8 cellular contexts compared by ENCODE assay signal in the genomic region with DNA sequence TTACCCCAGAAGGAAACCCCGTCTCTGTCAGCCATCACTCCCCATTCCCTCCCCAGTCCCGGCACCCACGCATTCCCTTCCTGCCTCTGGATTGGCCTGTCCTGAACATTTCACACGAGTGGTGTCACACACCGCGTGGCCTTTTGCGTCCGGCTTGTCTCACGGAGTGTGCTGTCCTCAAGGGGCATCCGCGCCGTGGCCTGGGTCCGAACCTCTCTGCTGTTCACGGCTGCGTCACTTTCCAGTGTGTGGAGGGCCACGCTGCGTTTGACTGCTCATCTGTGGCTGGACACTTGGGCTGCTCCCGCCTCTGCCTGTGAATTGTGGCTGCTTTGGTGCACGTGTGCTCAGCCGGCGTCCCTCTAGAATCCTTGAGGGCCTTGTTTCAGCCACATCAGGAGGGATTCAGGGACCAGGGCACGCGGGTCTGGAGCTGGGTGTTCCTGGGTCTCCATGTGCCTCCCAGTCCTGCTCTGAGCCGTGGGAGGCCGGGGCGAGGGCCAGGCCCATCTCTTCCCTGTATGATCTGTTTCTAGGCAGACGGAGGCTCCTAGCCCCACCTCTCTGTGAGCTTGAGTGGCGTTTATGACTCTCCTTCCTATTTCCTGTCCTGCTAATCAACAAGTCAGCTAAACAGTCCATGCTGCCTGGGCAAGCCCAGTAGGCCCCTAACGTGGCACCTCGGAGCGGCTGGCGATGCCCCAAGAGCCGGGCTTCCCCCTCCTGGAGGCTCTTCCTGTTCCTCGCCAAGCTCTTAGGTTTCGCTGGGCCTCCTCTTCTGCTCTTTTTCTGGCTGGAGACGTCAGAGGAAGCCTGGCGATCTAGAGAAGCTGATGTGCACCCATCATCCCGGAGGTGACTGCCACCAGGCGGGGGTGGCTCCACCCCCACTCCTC. TPM values are rescaled to one million over a fixed set of nuclear protein-coding genes. Genes with fewer than 3 reads are reported as not detected.
DNase-seq lines count a peak whose midpoint lies in the region; ATAC-seq, FAIRE-seq and TF ChIP-seq lines count a peak whose summit lies in the region.

No MANE protein-coding gene starts in this region.

- no peaks in the 10 kb centered on the region for H3K27me3 Mint-ChIP-seq in CD4-positive, alpha-beta memory T cell
- no peaks in the 10 kb centered on the region for H3K27me3 Mint-ChIP-seq in activated CD8-positive, alpha-beta T cell treated with anti-CD3 and anti-CD28 coated beads, Interleukin-2, amount 10 ng/mL, durations not matched to agents 7 days and 5 days (ENCODE audit: low read depth)

- POLR2A ChIA-PET in CD4-positive, alpha-beta memory T cell (lab: Charles Lee; ENCODE audit: partially characterized antibody): interaction anchor here (0.5 to 3.7 kb wide), 13 partner anchors 10 to 293 kb away, joined by 3 to 20 read pairs (median 4); partner anchors contain the start of genes ABCA7, ATP5F1D, CIRBP and CNN2
- POLR2A ChIA-PET in activated CD8-positive, alpha-beta T cell treated with anti-CD3 and anti-CD28 coated beads, Interleukin-2, amount 10 ng/mL, durations not matched to agents 7 days and 5 days (lab: Charles Lee): interaction anchor here (0.6 kb wide), 1 partner anchor 56 kb away, joined by 3 read pairs; no protein-coding TSS in a partner anchor

- H3K27me3 ChIP-seq in CD4-positive, alpha-beta memory T cell (ENCODE audit: insufficient read depth, low read length): no peaks in the 10 kb centered on the region
- H3K27me3 ChIP-seq in fibroblast of lung (ENCODE audit: control insufficient read depth, insufficient read depth, low read length): no peaks in the 10 kb centered on the region

- H3K9me3 Mint-ChIP-seq in CD4-positive, alpha-beta memory T cell: no peaks in the 10 kb centered on the region
- H3K9me3 Mint-ChIP-seq in activated CD8-positive, alpha-beta T cell treated with anti-CD3 and anti-CD28 coated beads, Interleukin-2, amount 10 ng/mL, durations not matched to agents 7 days and 5 days (ENCODE audit: insufficient read depth): no peaks in the 10 kb centered on the region

- TF ChIP-seq CTCF in fibroblast of lung (conservative IDR thresholded peaks at IDR 0.05 in 1 of 2, IDR thresholded peaks at IDR 0.05 in 1 of 2; ENCODE audit: low read depth in 1 of 2, low read length in 2 of 2): no peak

- peak; percentile 67 to 87 (median 71) for DNase-seq in CD4-positive, alpha-beta memory T cell
- peak; percentile 88 for DNase-seq in M059J (ENCODE audit: low read depth)
- DNase-seq in activated CD8-positive, alpha-beta T cell treated with anti-CD3 and anti-CD28 coated beads, Interleukin-2, amount 10 ng/mL, durations not matched to agents 7 days and 5 days: peak; percentile 58
- DNase-seq in fibroblast of lung (ENCODE audit: low read depth in 2 of 2): peak; percentile 31 to 78
- DNase-seq in nucleus accumbens (lab: John Stamatoyannopoulos, UW): peak in 32 of 56 donors; percentile 5 to 68 (median 34)
- DNase-seq in frontal cortex (ENCODE audit: low spot score in 2 of 2): no peak

- peaks cover 83% of the 10 kb centered on the region for H3K79me2 ChIP-seq in fibroblast of lung (ENCODE audit: control insufficient read depth, insufficient read depth, low read length)

- H3K4me1 ChIP-seq in CD4-positive, alpha-beta memory T cell (ENCODE audit: insufficient read depth, low read length): peaks cover 53% of the 10 kb centered on the region
- peaks cover 24% of the 10 kb centered on the region for H3K4me1 ChIP-seq in fibroblast of lung (ENCODE audit: control insufficient read depth, extremely low read depth, insufficient read depth, low read length)

- peak overlapping the region; percentile 94 to 98 (median 97) for H3K27ac Mint-ChIP-seq in CD4-positive, alpha-beta memory T cell
- peak overlapping the region; percentile 91 for H3K27ac Mint-ChIP-seq in activated CD8-positive, alpha-beta T cell treated with anti-CD3 and anti-CD28 coated beads, Interleukin-2, amount 10 ng/mL, durations not matched to agents 7 days and 5 days

- H4K20me1 ChIP-seq in fibroblast of lung (ENCODE audit: control insufficient read depth, extremely low read depth, insufficient read depth, low read length): no peaks in the 10 kb centered on the region

- no peak overlapping the region for H3K4me2 ChIP-seq in fibroblast of lung (ENCODE audit: extremely low read depth, insufficient read depth, low read length)

- H3K4me3 Mint-ChIP-seq in CD4-positive, alpha-beta memory T cell: peak overlapping the region; percentile 75 to 92 (median 86)
- H3K4me3 Mint-ChIP-seq in activated CD8-positive, alpha-beta T cell treated with anti-CD3 and anti-CD28 coated beads, Interleukin-2, amount 10 ng/mL, durations not matched to agents 7 days and 5 days: peak overlapping the region; percentile 60

- H3K36me3 Mint-ChIP-seq in CD4-positive, alpha-beta memory T cell: peaks cover 8 to 15% of the 10 kb centered on the region in 2 donors
- peaks cover 25% of the 10 kb centered on the region for H3K36me3 Mint-ChIP-seq in activated CD8-positive, alpha-beta T cell treated with anti-CD3 and anti-CD28 coated beads, Interleukin-2, amount 10 ng/mL, durations not matched to agents 7 days and 5 days (ENCODE audit: low read depth)

- H3K9ac ChIP-seq in fibroblast of lung (ENCODE audit: insufficient read depth, low read length): no peak overlapping the region

- H3K9me3 ChIP-seq in CD4-positive, alpha-beta memory T cell (ENCODE audit: control insufficient read depth in 1 of 2, low read length in 2 of 2): no peaks in the 10 kb centered on the region
- no peaks in the 10 kb centered on the region for H3K9me3 ChIP-seq in fibroblast of lung (ENCODE audit: control insufficient read depth, insufficient read depth, low read depth, low read length)

- peak; percentile 65 for ATAC-seq in activated CD8-positive, alpha-beta T cell treated with anti-CD3 and anti-CD28 coated beads, Interleukin-2, amount 10 ng/mL, durations not matched to agents 7 days and 5 days
- ATAC-seq in GM21423 (IDR thresholded peaks at IDR 0.05; ENCODE audit: unreplicated experiment): no peak
- no peak for ATAC-seq in GM18858 (IDR thresholded peaks at IDR 0.05; ENCODE audit: unreplicated experiment)

- no peak overlapping the region for H2AFZ ChIP-seq in fibroblast of lung (ENCODE audit: low read length)

- H3K4me3 ChIP-seq in CD4-positive, alpha-beta memory T cell (ENCODE audit: low read length in 2 of 2): peak overlapping the region in 1 of 2 donors; percentile 15
- no peak overlapping the region for H3K4me3 ChIP-seq in fibroblast of lung (replicated peaks in 1 of 4; ENCODE audit: control extremely low read depth in 1 of 4, insufficient read depth in 1 of 4, low read depth in 3 of 4, low read length in 4 of 4)

- peak overlapping the region; percentile 79 for H3K27ac ChIP-seq in CD4-positive, alpha-beta memory T cell (ENCODE audit: low read depth, low read length)
- H3K27ac ChIP-seq in fibroblast of lung (ENCODE audit: insufficient read depth, low read length): peak overlapping the region; percentile 57

- peaks cover 20 to 58% (median 29%) of the 10 kb centered on the region in 4 donors for H3K4me1 Mint-ChIP-seq in CD4-positive, alpha-beta memory T cell
- peaks cover 35% of the 10 kb centered on the region for H3K4me1 Mint-ChIP-seq in activated CD8-positive, alpha-beta T cell treated with anti-CD3 and anti-CD28 coated beads, Interleukin-2, amount 10 ng/mL, durations not matched to agents 7 days and 5 days (ENCODE audit: low read depth)

- H3K36me3 ChIP-seq in CD4-positive, alpha-beta memory T cell (ENCODE audit: insufficient read depth, low read length): peaks cover 10% of the 10 kb centered on the region
- peaks cover 11% of the 10 kb centered on the region for H3K36me3 ChIP-seq in fibroblast of lung (ENCODE audit: control insufficient read depth, insufficient read depth, low read length)

- no peak for FAIRE-seq in frontal cortex (lab: Jason Lieb, UNC)

- CTCF ChIA-PET in CD4-positive, alpha-beta memory T cell (lab: Charles Lee; ENCODE audit: partially characterized antibody): interaction anchor here (0.9 to 1.2 kb wide), 2 partner anchors 32 to 350 kb away, joined by 3 to 4 read pairs; no protein-coding TSS in a partner anchor
- CTCF ChIA-PET in activated CD8-positive, alpha-beta T cell treated with anti-CD3 and anti-CD28 coated beads, Interleukin-2, amount 10 ng/mL, durations not matched to agents 7 days and 5 days (lab: Charles Lee): interaction anchor here (0.8 to 2.0 kb wide), 10 partner anchors 9 to 350 kb away, joined by 3 to 10 read pairs (median 4); partner anchors contain the start of gene ATP5F1D

- intact Hi-C loops in CD4-positive, alpha-beta memory T cell (cut with micrococcal nuclease): no loop called here

RNA-seq across cellular contexts. Expression of gene STK11, which starts 8.1 kb away (rescaled TPM):
- total RNA-seq in CD4-positive, alpha-beta memory T cell: 100 to 1,000 TPM; 112 to 114 TPM
- 10 to 100 TPM; 11.0 to 43.5 TPM for polyA plus RNA-seq in CD4-positive, alpha-beta memory T cell
- total RNA-seq in M059J (2014; rRNA removed; shearing (Covaris generic)): 31.5 and 71.6 TPM in 2 replicates
- 10 to 100 TPM; 68.8 to 70.8 TPM for total RNA-seq in activated CD8-positive, alpha-beta T cell treated with anti-CD3 and anti-CD28 coated beads, Interleukin-2, amount 10 ng/mL, durations not matched to agents 7 days and 5 days
- total RNA-seq in fibroblast of lung: 96.6 and 100 TPM in 2 replicates
- 23.7 TPM in 2 replicates for polyA plus RNA-seq in fibroblast of lung
- 32.9 and 34.7 TPM in 2 replicates for polyA plus RNA-seq in fibroblast of lung (2012)
- 24.9 and 42.8 TPM in 2 replicates for polyA minus RNA-seq in fibroblast of lung (ENCODE audit: low replicate concordance)
- 45.7 TPM for total RNA-seq in frontal cortex

RNA-seq across cellular contexts. Expression of gene CBARP, which starts 24.2 kb away (rescaled TPM):
- not detected for total RNA-seq in CD4-positive, alpha-beta memory T cell
- polyA plus RNA-seq in CD4-positive, alpha-beta memory T cell: not detected
- 0.44 and 4.4 TPM in 2 replicates for total RNA-seq in M059J (2014; rRNA removed; shearing (Covaris generic))
- total RNA-seq in activated CD8-positive, alpha-beta T cell treated with anti-CD3 and anti-CD28 coated beads, Interleukin-2, amount 10 ng/mL, durations not matched to agents 7 days and 5 days: under 1 TPM in 1 of 2 experiments, not detected in 1; 0.10 TPM
- total RNA-seq in fibroblast of lung (1.5 TPM in 2 replicates), frontal cortex (5.3 TPM)
- 0.31 and 1.0 TPM in 2 replicates for polyA plus RNA-seq in fibroblast of lung
- 2.1 and 5.0 TPM in 2 replicates for polyA plus RNA-seq in fibroblast of lung (2012)
- 0.94 and 3.6 TPM in 2 replicates for polyA minus RNA-seq in fibroblast of lung (ENCODE audit: low replicate concordance)

RNA-seq across cellular contexts. Expression of gene ATP5F1D, which starts 27.9 kb away (rescaled TPM):
- 100 to 1,000 TPM; 105 to 108 TPM for total RNA-seq in CD4-positive, alpha-beta memory T cell
- polyA plus RNA-seq in CD4-positive, alpha-beta memory T cell: 100 to 1,000 TPM; 133 to 243 TPM
- 45.0 and 69.8 TPM in 2 replicates for total RNA-seq in M059J (2014; rRNA removed; shearing (Covaris generic))
- 100 to 1,000 TPM; 209 to 222 TPM for total RNA-seq in activated CD8-positive, alpha-beta T cell treated with anti-CD3 and anti-CD28 coated beads, Interleukin-2, amount 10 ng/mL, durations not matched to agents 7 days and 5 days
- total RNA-seq in fibroblast of lung (13.4 and 20.5 TPM in 2 replicates), frontal cortex (11.0 TPM)
- 53.8 and 79.8 TPM in 2 replicates for polyA plus RNA-seq in fibroblast of lung
- polyA plus RNA-seq in fibroblast of lung (2012): 174 and 278 TPM in 2 replicates
- 23.2 and 31.0 TPM in 2 replicates for polyA minus RNA-seq in fibroblast of lung (ENCODE audit: low replicate concordance)

RNA-seq across cellular contexts. Expression of gene MIDN, which starts 34.7 kb away (rescaled TPM):
- total RNA-seq in CD4-positive, alpha-beta memory T cell: 10 to 100 TPM; 30.3 to 34.0 TPM
- 1 to 10 TPM in 1 of 2 donors, under 1 TPM in 1; 0.75 to 6.1 TPM for polyA plus RNA-seq in CD4-positive, alpha-beta memory T cell
- total RNA-seq in M059J (2014; rRNA removed; shearing (Covaris generic)): 4.5 and 11.0 TPM in 2 replicates
- 10 to 100 TPM; 88.4 to 94.3 TPM for total RNA-seq in activated CD8-positive, alpha-beta T cell treated with anti-CD3 and anti-CD28 coated beads, Interleukin-2, amount 10 ng/mL, durations not matched to agents 7 days and 5 days
- total RNA-seq in fibroblast of lung (13.6 and 18.8 TPM in 2 replicates), frontal cortex (14.3 TPM)
- polyA plus RNA-seq in fibroblast of lung: 12.0 and 18.0 TPM in 2 replicates
- polyA plus RNA-seq in fibroblast of lung (2012): 30.3 and 40.2 TPM in 2 replicates
- 27.6 and 36.6 TPM in 2 replicates for polyA minus RNA-seq in fibroblast of lung (ENCODE audit: low replicate concordance)

RNA-seq across cellular contexts. Expression of gene SBNO2, which starts 39.6 kb away (rescaled TPM):
- 10 to 100 TPM; 92.6 to 98.6 TPM for total RNA-seq in CD4-positive, alpha-beta memory T cell
- 1 to 10 TPM in 1 of 2 donors, under 1 TPM in 1; 0.37 to 3.5 TPM for polyA plus RNA-seq in CD4-positive, alpha-beta memory T cell
- total RNA-seq in M059J (2014; rRNA removed; shearing (Covaris generic)): 9.3 and 17.4 TPM in 2 replicates
- total RNA-seq in activated CD8-positive, alpha-beta T cell treated with anti-CD3 and anti-CD28 coated beads, Interleukin-2, amount 10 ng/mL, durations not matched to agents 7 days and 5 days: 10 to 100 TPM; 58.6 to 70.5 TPM
- total RNA-seq in fibroblast of lung: 49.6 and 55.8 TPM in 2 replicates
- polyA plus RNA-seq in fibroblast of lung: 12.6 and 14.3 TPM in 2 replicates
- polyA plus RNA-seq in fibroblast of lung (2012): 33.0 and 34.3 TPM in 2 replicates
- polyA minus RNA-seq in fibroblast of lung (ENCODE audit: low replicate concordance): 72.0 and 92.9 TPM in 2 replicates
- 4.1 TPM for total RNA-seq in frontal cortex

Comparison
In these comparisons a context has a peak if more than half of its experiments do, and no peak if none do; other contexts are left out.
1. DNase-seq: peak in CD4-positive, alpha-beta memory T cell (5 of 5), M059J (single experiment), activated CD8-positive, alpha-beta T cell treated with anti-CD3 and anti-CD28 coated beads, Interleukin-2, amount 10 ng/mL, durations not matched to agents 7 days and 5 days (single experiment), fibroblast of lung (2 of 2) and nucleus accumbens (32 of 56); none in frontal cortex (0 of 2).